3 cellular contexts compared by ENCODE assay signal in the genomic region with DNA sequence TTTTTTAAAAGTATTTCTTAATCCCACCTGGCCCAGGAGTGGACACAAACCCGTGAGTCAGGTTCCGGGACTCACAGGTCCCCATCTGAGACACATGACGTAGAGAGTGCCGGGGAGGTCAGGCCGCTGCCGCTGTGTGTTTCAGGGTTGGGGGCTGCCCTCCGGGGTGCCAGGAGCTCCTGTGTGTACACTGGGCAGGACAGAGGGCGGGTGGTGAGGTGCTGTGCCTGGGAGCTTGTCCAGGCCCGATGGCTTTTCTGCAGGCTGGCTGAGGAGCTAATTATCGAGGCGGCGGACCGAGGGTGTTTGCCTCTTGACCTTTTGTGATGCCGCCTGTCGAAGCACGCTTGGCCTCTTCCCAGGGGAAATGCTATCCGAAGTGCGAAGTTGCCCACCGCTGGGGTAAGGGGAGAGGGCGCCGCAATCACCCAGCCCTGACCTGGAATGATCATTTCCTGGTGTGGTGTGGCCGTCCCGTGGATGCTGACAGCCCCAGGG.
TF ChIP-seq lines count a peak whose summit lies in the region.

No MANE protein-coding gene starts in this region.

TF ChIP-seq in liver, 16 proteins besides CTCF, POLR2A, EP300 and RAD21:
- TF ChIP-seq MAX (IDR thresholded peaks at IDR 0.05): no peak
- TF ChIP-seq FOXA2 (IDR thresholded peaks at IDR 0.05): peak; percentile 42
- peak; percentile 20 to 62 for TF ChIP-seq HNF4A (conservative IDR thresholded peaks at IDR 0.05)
- TF ChIP-seq FOXA1 (IDR thresholded peaks at IDR 0.05): peak; percentile 26
- no peak for TF ChIP-seq NR2F2 (IDR thresholded peaks at IDR 0.05)
- TF ChIP-seq SP1 (IDR thresholded peaks at IDR 0.05): peak; percentile 26
- no peak for TF ChIP-seq EGR1 (IDR thresholded peaks at IDR 0.05; ENCODE audit: low read depth in 2 of 2)
- TF ChIP-seq, protein P1, sequence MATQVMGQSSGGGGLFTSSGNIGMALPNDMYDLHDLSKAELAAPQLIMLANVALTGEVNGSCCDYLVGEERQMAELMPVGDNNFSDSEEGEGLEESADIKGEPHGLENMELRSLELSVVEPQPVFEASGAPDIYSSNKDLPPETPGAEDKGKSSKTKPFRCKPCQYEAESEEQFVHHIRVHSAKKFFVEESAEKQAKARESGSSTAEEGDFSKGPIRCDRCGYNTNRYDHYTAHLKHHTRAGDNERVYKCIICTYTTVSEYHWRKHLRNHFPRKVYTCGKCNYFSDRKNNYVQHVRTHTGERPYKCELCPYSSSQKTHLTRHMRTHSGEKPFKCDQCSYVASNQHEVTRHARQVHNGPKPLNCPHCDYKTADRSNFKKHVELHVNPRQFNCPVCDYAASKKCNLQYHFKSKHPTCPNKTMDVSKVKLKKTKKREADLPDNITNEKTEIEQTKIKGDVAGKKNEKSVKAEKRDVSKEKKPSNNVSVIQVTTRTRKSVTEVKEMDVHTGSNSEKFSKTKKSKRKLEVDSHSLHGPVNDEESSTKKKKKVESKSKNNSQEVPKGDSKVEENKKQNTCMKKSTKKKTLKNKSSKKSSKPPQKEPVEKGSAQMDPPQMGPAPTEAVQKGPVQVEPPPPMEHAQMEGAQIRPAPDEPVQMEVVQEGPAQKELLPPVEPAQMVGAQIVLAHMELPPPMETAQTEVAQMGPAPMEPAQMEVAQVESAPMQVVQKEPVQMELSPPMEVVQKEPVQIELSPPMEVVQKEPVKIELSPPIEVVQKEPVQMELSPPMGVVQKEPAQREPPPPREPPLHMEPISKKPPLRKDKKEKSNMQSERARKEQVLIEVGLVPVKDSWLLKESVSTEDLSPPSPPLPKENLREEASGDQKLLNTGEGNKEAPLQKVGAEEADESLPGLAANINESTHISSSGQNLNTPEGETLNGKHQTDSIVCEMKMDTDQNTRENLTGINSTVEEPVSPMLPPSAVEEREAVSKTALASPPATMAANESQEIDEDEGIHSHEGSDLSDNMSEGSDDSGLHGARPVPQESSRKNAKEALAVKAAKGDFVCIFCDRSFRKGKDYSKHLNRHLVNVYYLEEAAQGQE (IDR thresholded peaks at IDR 0.05): no peak
- TF ChIP-seq HNF4G (IDR thresholded peaks at IDR 0.05): no peak
- TF ChIP-seq YY1 (IDR thresholded peaks at IDR 0.05): no peak
- TF ChIP-seq RXRA (IDR thresholded peaks at IDR 0.05): peak; percentile 28 to 90
- TF ChIP-seq, protein P2, sequence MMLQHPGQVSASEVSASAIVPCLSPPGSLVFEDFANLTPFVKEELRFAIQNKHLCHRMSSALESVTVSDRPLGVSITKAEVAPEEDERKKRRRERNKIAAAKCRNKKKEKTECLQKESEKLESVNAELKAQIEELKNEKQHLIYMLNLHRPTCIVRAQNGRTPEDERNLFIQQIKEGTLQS (IDR thresholded peaks at IDR 0.05): no peak
- TF ChIP-seq, protein P3, sequence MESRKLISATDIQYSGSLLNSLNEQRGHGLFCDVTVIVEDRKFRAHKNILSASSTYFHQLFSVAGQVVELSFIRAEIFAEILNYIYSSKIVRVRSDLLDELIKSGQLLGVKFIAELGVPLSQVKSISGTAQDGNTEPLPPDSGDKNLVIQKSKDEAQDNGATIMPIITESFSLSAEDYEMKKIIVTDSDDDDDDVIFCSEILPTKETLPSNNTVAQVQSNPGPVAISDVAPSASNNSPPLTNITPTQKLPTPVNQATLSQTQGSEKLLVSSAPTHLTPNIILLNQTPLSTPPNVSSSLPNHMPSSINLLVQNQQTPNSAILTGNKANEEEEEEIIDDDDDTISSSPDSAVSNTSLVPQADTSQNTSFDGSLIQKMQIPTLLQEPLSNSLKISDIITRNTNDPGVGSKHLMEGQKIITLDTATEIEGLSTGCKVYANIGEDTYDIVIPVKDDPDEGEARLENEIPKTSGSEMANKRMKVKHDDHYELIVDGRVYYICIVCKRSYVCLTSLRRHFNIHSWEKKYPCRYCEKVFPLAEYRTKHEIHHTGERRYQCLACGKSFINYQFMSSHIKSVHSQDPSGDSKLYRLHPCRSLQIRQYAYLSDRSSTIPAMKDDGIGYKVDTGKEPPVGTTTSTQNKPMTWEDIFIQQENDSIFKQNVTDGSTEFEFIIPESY (IDR thresholded peaks at IDR 0.05): no peak
- no peak for TF ChIP-seq GABPA (IDR thresholded peaks at IDR 0.05 in 1 of 2, conservative IDR thresholded peaks at IDR 0.05 in 1 of 2)
- no peak for TF ChIP-seq JUND (IDR thresholded peaks at IDR 0.05)
- no peak for TF ChIP-seq TAF1 (conservative IDR thresholded peaks at IDR 0.05)

TF ChIP-seq in HepG2, 621 proteins besides CTCF, POLR2A, EP300 and RAD21:
- TF ChIP-seq, protein P4, sequence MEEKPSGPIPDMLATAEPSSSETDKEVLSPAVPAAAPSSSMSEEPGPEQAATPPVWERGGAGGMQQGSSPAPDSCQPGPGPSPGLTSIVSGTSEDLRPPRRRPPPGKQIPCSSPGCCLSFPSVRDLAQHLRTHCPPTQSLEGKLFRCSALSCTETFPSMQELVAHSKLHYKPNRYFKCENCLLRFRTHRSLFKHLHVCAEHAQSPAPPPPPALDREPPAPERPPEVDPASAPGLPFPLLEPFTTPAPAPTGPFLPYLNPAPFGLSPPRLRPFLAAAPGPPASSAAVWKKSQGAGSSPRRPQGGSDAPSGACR (CRISPR knock-in tag; IDR thresholded peaks at IDR 0.05): no peak
- TF ChIP-seq ZFYVE20 (CRISPR knock-in tag; IDR thresholded peaks at IDR 0.05; ENCODE audit: borderline replicate concordance, low read depth) (no peak), HNF4A (CRISPR knock-in tag; IDR thresholded peaks at IDR 0.05) (no peak)
TF ChIP-seq in HepG2: peak in this region for 0.

TF ChIP-seq in SK-N-SH treated with all-trans-retinoic acid at 6 μM for 48 hours, 23 proteins besides CTCF, POLR2A, EP300 and RAD21 (continued from another document):
- TF ChIP-seq, protein P5, sequence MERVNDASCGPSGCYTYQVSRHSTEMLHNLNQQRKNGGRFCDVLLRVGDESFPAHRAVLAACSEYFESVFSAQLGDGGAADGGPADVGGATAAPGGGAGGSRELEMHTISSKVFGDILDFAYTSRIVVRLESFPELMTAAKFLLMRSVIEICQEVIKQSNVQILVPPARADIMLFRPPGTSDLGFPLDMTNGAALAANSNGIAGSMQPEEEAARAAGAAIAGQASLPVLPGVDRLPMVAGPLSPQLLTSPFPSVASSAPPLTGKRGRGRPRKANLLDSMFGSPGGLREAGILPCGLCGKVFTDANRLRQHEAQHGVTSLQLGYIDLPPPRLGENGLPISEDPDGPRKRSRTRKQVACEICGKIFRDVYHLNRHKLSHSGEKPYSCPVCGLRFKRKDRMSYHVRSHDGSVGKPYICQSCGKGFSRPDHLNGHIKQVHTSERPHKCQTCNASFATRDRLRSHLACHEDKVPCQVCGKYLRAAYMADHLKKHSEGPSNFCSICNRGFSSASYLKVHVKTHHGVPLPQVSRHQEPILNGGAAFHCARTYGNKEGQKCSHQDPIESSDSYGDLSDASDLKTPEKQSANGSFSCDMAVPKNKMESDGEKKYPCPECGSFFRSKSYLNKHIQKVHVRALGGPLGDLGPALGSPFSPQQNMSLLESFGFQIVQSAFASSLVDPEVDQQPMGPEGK (CRISPR knock-in tag; IDR thresholded peaks at IDR 0.05; ENCODE audit: borderline replicate concordance): no peak
- no peak for TF ChIP-seq ESRRG (CRISPR knock-in tag; IDR thresholded peaks at IDR 0.05)
- TF ChIP-seq ZFP3 (CRISPR knock-in tag; IDR thresholded peaks at IDR 0.05): no peak
- no peak for TF ChIP-seq GLIS3 (CRISPR knock-in tag; IDR thresholded peaks at IDR 0.05)
- no peak for TF ChIP-seq PPARA (CRISPR knock-in tag; IDR thresholded peaks at IDR 0.05; ENCODE audit: borderline replicate concordance)
- TF ChIP-seq, protein P6, sequence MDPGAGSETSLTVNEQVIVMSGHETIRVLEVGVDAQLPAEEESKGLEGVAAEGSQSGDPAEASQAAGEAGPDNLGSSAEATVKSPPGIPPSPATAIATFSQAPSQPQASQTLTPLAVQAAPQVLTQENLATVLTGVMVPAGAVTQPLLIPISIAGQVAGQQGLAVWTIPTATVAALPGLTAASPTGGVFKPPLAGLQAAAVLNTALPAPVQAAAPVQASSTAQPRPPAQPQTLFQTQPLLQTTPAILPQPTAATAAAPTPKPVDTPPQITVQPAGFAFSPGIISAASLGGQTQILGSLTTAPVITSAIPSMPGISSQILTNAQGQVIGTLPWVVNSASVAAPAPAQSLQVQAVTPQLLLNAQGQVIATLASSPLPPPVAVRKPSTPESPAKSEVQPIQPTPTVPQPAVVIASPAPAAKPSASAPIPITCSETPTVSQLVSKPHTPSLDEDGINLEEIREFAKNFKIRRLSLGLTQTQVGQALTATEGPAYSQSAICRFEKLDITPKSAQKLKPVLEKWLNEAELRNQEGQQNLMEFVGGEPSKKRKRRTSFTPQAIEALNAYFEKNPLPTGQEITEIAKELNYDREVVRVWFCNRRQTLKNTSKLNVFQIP (CRISPR knock-in tag; IDR thresholded peaks at IDR 0.05; ENCODE audit: borderline replicate concordance, low read depth): no peak
- no peak for TF ChIP-seq ISL1 (CRISPR knock-in tag; IDR thresholded peaks at IDR 0.05)
- no peak for TF ChIP-seq RARB (CRISPR knock-in tag; IDR thresholded peaks at IDR 0.05)
- no peak for TF ChIP-seq TOX (CRISPR knock-in tag; IDR thresholded peaks at IDR 0.05; ENCODE audit: borderline replicate concordance)
- TF ChIP-seq BACH2 (CRISPR knock-in tag; IDR thresholded peaks at IDR 0.05; ENCODE audit: borderline replicate concordance): no peak
- TF ChIP-seq ARNTL (CRISPR knock-in tag; IDR thresholded peaks at IDR 0.05; ENCODE audit: borderline replicate concordance, low read depth): no peak
- no peak for TF ChIP-seq ZNF565 (CRISPR knock-in tag; conservative IDR thresholded peaks at IDR 0.05; ENCODE audit: low read depth)
- TF ChIP-seq, protein P7, sequence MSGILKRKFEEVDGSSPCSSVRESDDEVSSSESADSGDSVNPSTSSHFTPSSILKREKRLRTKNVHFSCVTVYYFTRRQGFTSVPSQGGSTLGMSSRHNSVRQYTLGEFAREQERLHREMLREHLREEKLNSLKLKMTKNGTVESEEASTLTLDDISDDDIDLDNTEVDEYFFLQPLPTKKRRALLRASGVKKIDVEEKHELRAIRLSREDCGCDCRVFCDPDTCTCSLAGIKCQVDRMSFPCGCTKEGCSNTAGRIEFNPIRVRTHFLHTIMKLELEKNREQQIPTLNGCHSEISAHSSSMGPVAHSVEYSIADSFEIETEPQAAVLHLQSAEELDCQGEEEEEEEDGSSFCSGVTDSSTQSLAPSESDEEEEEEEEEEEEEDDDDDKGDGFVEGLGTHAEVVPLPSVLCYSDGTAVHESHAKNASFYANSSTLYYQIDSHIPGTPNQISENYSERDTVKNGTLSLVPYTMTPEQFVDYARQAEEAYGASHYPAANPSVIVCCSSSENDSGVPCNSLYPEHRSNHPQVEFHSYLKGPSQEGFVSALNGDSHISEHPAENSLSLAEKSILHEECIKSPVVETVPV (CRISPR knock-in tag; IDR thresholded peaks at IDR 0.05): no peak
